ENCODE assay signal across 28 cellular contexts in genomic region chr17:6501359-6501758, GRCh38. TPM values are rescaled to one million over a fixed set of nuclear protein-coding genes. Genes with fewer than 3 reads are reported as not detected.
"Had no signal": no experiment of that assay in that cellular context is flagged by ENCODE, and none has a peak within 500 bp of the region (broad histone marks: within the 10 kb centered on the region; RNA-seq: fewer than 3 reads in every experiment).

No MANE protein-coding gene starts in this region.

- H3K27ac ChIP-seq: breast epithelium, Peyer's patch, SJSA1 had no signal

- H3K9me3 Mint-ChIP-seq: activated CD4-positive, alpha-beta memory T cell treated with anti-CD3 and anti-CD28 coated beads for 36 hours; activated CD4-positive, alpha-beta T cell treated with anti-CD3 and anti-CD28 coated beads, Interleukin-2, amount 10 ng/mL, durations not matched to agents 7 days and 5 days; activated naive CD4-positive, alpha-beta T cell treated with anti-CD3 and anti-CD28 coated beads, Interleukin-2, amount 10 ng/mL, durations not matched to agents 7 days and 5 days; activated naive CD8-positive, alpha-beta T cell treated with anti-CD3 and anti-CD28 coated beads for 36 hours; activated T-cell treated with anti-CD3 and anti-CD28 coated beads, Interleukin-2, amount 50 U/mL, for 72 hours; activated T-helper 2 cell treated with anti-CD3 and anti-CD28 coated beads, Interferon-gamma antibody, Interleukin-2, Interleukin-4, amounts not matched to agents 10 μg/mL and 5 μg/mL and 100 μg/mL, durations not matched to agents 14 hours and 24 hours and 36 hours; IgD-negative memory B cell; T-helper 1 cell treated with Interleukin-12 subunit alpha and Interleukin-12 subunit beta and Interleukin-4 antibody, amounts not matched to agents 30 μg/mL and 1 μg/mL, for 36 hours had no signal

- H3K4me1 ChIP-seq: breast epithelium, Peyer's patch had no signal

- H3K27me3 ChIP-seq: breast epithelium, Peyer's patch, SJSA1 had no signal

- H3K4me3 Mint-ChIP-seq: activated CD4-positive, alpha-beta memory T cell treated with anti-CD3 and anti-CD28 coated beads for 36 hours; activated CD4-positive, alpha-beta T cell treated with anti-CD3 and anti-CD28 coated beads, Interleukin-2, amount 10 ng/mL, durations not matched to agents 7 days and 5 days; activated naive CD4-positive, alpha-beta T cell treated with anti-CD3 and anti-CD28 coated beads, Interleukin-2, amount 10 ng/mL, durations not matched to agents 7 days and 5 days; activated naive CD8-positive, alpha-beta T cell treated with anti-CD3 and anti-CD28 coated beads for 36 hours; activated T-cell treated with anti-CD3 and anti-CD28 coated beads, Interleukin-2, amount 50 U/mL, for 72 hours; IgD-negative memory B cell; T-helper 1 cell treated with Interleukin-12 subunit alpha and Interleukin-12 subunit beta and Interleukin-4 antibody, amounts not matched to agents 30 μg/mL and 1 μg/mL, for 36 hours had no signal

- H3K27ac Mint-ChIP-seq: activated CD4-positive, alpha-beta memory T cell treated with anti-CD3 and anti-CD28 coated beads for 36 hours; activated CD4-positive, alpha-beta T cell treated with anti-CD3 and anti-CD28 coated beads, Interleukin-2, amount 10 ng/mL, durations not matched to agents 7 days and 5 days; activated naive CD4-positive, alpha-beta T cell treated with anti-CD3 and anti-CD28 coated beads, Interleukin-2, amount 10 ng/mL, durations not matched to agents 7 days and 5 days; activated naive CD8-positive, alpha-beta T cell treated with anti-CD3 and anti-CD28 coated beads for 36 hours; activated T-cell treated with anti-CD3 and anti-CD28 coated beads, Interleukin-2, amount 50 U/mL, for 72 hours; activated T-helper 2 cell treated with anti-CD3 and anti-CD28 coated beads, Interferon-gamma antibody, Interleukin-2, Interleukin-4, amounts not matched to agents 10 μg/mL and 5 μg/mL and 100 μg/mL, durations not matched to agents 14 hours and 24 hours and 36 hours; IgD-negative memory B cell; T-helper 1 cell treated with Interleukin-12 subunit alpha and Interleukin-12 subunit beta and Interleukin-4 antibody, amounts not matched to agents 30 μg/mL and 1 μg/mL, for 36 hours had no signal

- H3K4me3 ChIP-seq: breast epithelium, Peyer's patch, SJSA1 had no signal

- ATAC-seq: activated T-cell treated with anti-CD3 and anti-CD28 coated beads, Interleukin-2, amount 50 U/mL, for 72 hours; SK-N-SH treated with all-trans-retinoic acid at 6 μM for 48 hours had no signal

- H3K36me3 ChIP-seq: breast epithelium, Peyer's patch had no signal

- DNase-seq: activated CD4-positive, alpha-beta memory T cell treated with anti-CD3 and anti-CD28 coated beads for 36 hours; activated CD4-positive, alpha-beta T cell treated with anti-CD3 and anti-CD28 coated beads, Interleukin-2, amount 10 ng/mL, durations not matched to agents 7 days and 5 days; activated CD4-positive, CD25-positive, alpha-beta regulatory T cell; activated CD8-positive, alpha-beta memory T cell treated with anti-CD3 and anti-CD28 coated beads for 24 hours; activated gamma-delta T cell treated with Interleukin-2 at 50 U/mL for 16 hours; activated naive CD4-positive, alpha-beta T cell treated with anti-CD3 and anti-CD28 coated beads, Interleukin-2, amount 10 ng/mL, durations not matched to agents 7 days and 5 days; activated naive CD8-positive, alpha-beta T cell treated with anti-CD3 and anti-CD28 coated beads for 36 hours; activated T-cell treated with anti-CD3 and anti-CD28 coated beads, Interleukin-2, amount 50 U/mL, for 72 hours; caudate nucleus; KG1; NCI-H1048; NCI-H1417; NCI-H1930; NCI-H2107; NCI-H2171 treated with DMSO at 0.1 percent for 48 hours; NCI-H226; NCI-H510A; NCI-H69; NK-92 treated with Interleukin-12 subunit alpha and Interleukin-12 subunit beta, amount 100 ng/mL, for 24 hours; SHP77; T-helper 9 cell had no signal

- H3K9me3 ChIP-seq: breast epithelium, Peyer's patch, SJSA1 had no signal

- H3K36me3 Mint-ChIP-seq: activated CD4-positive, alpha-beta memory T cell treated with anti-CD3 and anti-CD28 coated beads for 36 hours; activated naive CD4-positive, alpha-beta T cell treated with anti-CD3 and anti-CD28 coated beads, Interleukin-2, amount 10 ng/mL, durations not matched to agents 7 days and 5 days; IgD-negative memory B cell had no signal

- H3K27me3 Mint-ChIP-seq: activated CD4-positive, alpha-beta memory T cell treated with anti-CD3 and anti-CD28 coated beads for 36 hours had no signal

RNA-seq across cellular contexts. Expression of gene PITPNM3, which starts 55.0 kb away (rescaled TPM):
- polyA plus RNA-seq: IgD-negative memory B cell had no signal

RNA-seq across cellular contexts. Expression of gene PIMREG, which starts 57.1 kb away (rescaled TPM):
- polyA plus RNA-seq: IgD-negative memory B cell had no signal
